Comparison of ENCODE assay signal across 23 cellular contexts in genomic region chr10:51403522-51403921, GRCh38.
A peak's percentile ranks its signal among the peaks of the same experiment; 100 is the strongest.
DNase-seq lines count a peak whose midpoint lies in the region; ATAC-seq, FAIRE-seq and TF ChIP-seq lines count a peak whose summit lies in the region.
"Had no signal": no experiment of that assay in that cellular context is flagged by ENCODE, and none has a peak within 500 bp of the region (broad histone marks: within the 10 kb centered on the region; RNA-seq: fewer than 3 reads in every experiment).

No MANE protein-coding gene starts in this region.

- TF ChIP-seq CTCF in left ventricle myocardium inferior (IDR thresholded peaks at IDR 0.05; ENCODE audit: borderline replicate concordance), result no peak
- TF ChIP-seq CTCF in ascending aorta (IDR thresholded peaks at IDR 0.05), result no peak
- no peak for TF ChIP-seq CTCF in tibial artery (IDR thresholded peaks at IDR 0.05)

- no peaks in the 10 kb centered on the region for H3K9me3 ChIP-seq in left ventricle myocardium inferior (replicated peaks)
- no peaks in the 10 kb centered on the region for H3K9me3 ChIP-seq in right cardiac atrium (ENCODE audit: control insufficient read depth, low read length)
- no peaks in the 10 kb centered on the region for H3K9me3 ChIP-seq in ascending aorta
- H3K9me3 ChIP-seq in tibial artery, result no peaks in the 10 kb centered on the region
- H3K9me3 ChIP-seq: BE2C had no signal

- DNase-seq in left ventricle myocardium inferior (no peak), right cardiac atrium (no peak), ascending aorta (ENCODE audit: low spot score in 2 of 2) (no peak), tibial artery (no peak)
- DNase-seq: AML-193; BE2C; CD4-positive, alpha-beta T cell; CD8-positive, alpha-beta memory T cell; DMS 273 treated with DMSO at 0.1 percent for 48 hours; DMS79; EL; GF-D8; H9 had no signal

- intact Hi-C loops in left ventricle myocardium inferior (cut with micrococcal nuclease), result no loop called here
- intact Hi-C loops in right cardiac atrium (cut with DNase I), result no loop called here
- intact Hi-C loops in ascending aorta (cut with DNase I), result no loop called here
- intact Hi-C loops in tibial artery (cut with DNase I; ENCODE audit: low total_unique reads), result no loop called here

- FAIRE-seq in G401.6 (lab: Jason Lieb, UNC), result peak; percentile 71
- FAIRE-seq: D721Med, GM12891, GM18507 had no signal

- 34% methylated on average over 1 of the region's 1 CpG for WGBS in right cardiac atrium

- no peaks in the 10 kb centered on the region for H3K36me3 ChIP-seq in left ventricle myocardium inferior
- H3K36me3 ChIP-seq in ascending aorta, result no peaks in the 10 kb centered on the region
- H3K36me3 ChIP-seq in tibial artery, result no peaks in the 10 kb centered on the region
- H3K36me3 ChIP-seq: BE2C; BLaER1 treated with 17β-estradiol and CSF1 and Interleukin-3, amounts not matched to agents 10 nM and 100 nM had no signal

- H3K4me1 ChIP-seq in left ventricle myocardium inferior (peaks cover 45% of the 10 kb centered on the region), right cardiac atrium (ENCODE audit: control insufficient read depth, insufficient read depth, low read length) (peaks cover 7% of the 10 kb centered on the region), ascending aorta (peaks cover 3 to 35% of the 10 kb centered on the region in 2 donors), tibial artery (peaks cover 0 to 64% (median 19%) of the 10 kb centered on the region in 4 donors)
- H3K4me1 ChIP-seq: BE2C had no signal

- H3K27me3 ChIP-seq in left ventricle myocardium inferior (ENCODE audit: low read depth), result no peaks in the 10 kb centered on the region
- H3K27me3 ChIP-seq in right cardiac atrium (ENCODE audit: control insufficient read depth, insufficient read depth), result no peaks in the 10 kb centered on the region
- no peaks in the 10 kb centered on the region for H3K27me3 ChIP-seq in ascending aorta
- no peaks in the 10 kb centered on the region for H3K27me3 ChIP-seq in tibial artery
- H3K27me3 ChIP-seq: BE2C; BLaER1 treated with 17β-estradiol and CSF1 and Interleukin-3, amounts not matched to agents 10 nM and 100 nM had no signal

- H3K4me3 ChIP-seq in left ventricle myocardium inferior (no peak overlapping the region), right cardiac atrium (ENCODE audit: low read length) (no peak overlapping the region), ascending aorta (no peak overlapping the region), tibial artery (no peak overlapping the region)
- H3K4me3 ChIP-seq: BLaER1 treated with 17β-estradiol and CSF1 and Interleukin-3, amounts not matched to agents 10 nM and 100 nM; GM23338 had no signal

- H3K27ac ChIP-seq in left ventricle myocardium inferior (replicated peaks), result peak overlapping the region; percentile 67
- no peak overlapping the region for H3K27ac ChIP-seq in right cardiac atrium (ENCODE audit: low read length)
- peak overlapping the region; percentile 56 to 59 for H3K27ac ChIP-seq in ascending aorta
- peak overlapping the region; percentile 17 to 44 for H3K27ac ChIP-seq in tibial artery
- H3K27ac ChIP-seq: BLaER1 treated with 17β-estradiol and CSF1 and Interleukin-3, amounts not matched to agents 10 nM and 100 nM had no signal

- ATAC-seq in right cardiac atrium, result no peak
- ATAC-seq in GM19463 (IDR thresholded peaks at IDR 0.05; ENCODE audit: unreplicated experiment), result no peak
- ATAC-seq in GM18858 (IDR thresholded peaks at IDR 0.05; ENCODE audit: unreplicated experiment), result no peak
- ATAC-seq in GM21367 (IDR thresholded peaks at IDR 0.05; ENCODE audit: unreplicated experiment), result no peak
- ATAC-seq: GM23338, HCT116 had no signal
